1 cellular context compared by ENCODE assay signal in the genomic region with DNA sequence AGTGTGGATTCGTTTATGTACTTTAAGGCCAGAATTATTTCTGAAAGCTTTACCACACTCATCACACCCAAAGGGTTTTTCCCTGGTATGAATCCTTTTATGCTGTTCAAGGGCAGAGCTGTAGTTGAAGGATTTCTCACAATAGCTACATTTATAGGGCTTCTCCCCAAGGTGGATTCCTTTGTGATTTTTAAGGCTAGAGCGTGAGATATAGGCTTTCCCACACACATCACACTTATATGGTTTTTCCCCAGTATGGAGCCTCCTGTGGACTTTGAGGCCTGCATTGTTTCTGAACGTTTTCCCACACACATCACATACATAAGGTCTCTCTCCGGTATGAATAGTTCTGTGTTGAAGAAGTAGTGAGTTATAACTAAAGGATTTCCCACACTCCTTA.
TF ChIP-seq lines count a peak whose summit lies in the region.

No MANE protein-coding gene starts in this region.

TF ChIP-seq in K562, 482 proteins besides CTCF, POLR2A, EP300 and RAD21:
- TF ChIP-seq ZNF75A (CRISPR knock-in tag; IDR thresholded peaks at IDR 0.05) (peak; percentile 95), ZNF830 (CRISPR knock-in tag; IDR thresholded peaks at IDR 0.05) (no peak), HOMEZ (CRISPR knock-in tag; IDR thresholded peaks at IDR 0.05) (no peak), CTBP1 (IDR thresholded peaks at IDR 0.05; ENCODE audit: borderline replicate concordance) (no peak)
- TF ChIP-seq, protein P1, sequence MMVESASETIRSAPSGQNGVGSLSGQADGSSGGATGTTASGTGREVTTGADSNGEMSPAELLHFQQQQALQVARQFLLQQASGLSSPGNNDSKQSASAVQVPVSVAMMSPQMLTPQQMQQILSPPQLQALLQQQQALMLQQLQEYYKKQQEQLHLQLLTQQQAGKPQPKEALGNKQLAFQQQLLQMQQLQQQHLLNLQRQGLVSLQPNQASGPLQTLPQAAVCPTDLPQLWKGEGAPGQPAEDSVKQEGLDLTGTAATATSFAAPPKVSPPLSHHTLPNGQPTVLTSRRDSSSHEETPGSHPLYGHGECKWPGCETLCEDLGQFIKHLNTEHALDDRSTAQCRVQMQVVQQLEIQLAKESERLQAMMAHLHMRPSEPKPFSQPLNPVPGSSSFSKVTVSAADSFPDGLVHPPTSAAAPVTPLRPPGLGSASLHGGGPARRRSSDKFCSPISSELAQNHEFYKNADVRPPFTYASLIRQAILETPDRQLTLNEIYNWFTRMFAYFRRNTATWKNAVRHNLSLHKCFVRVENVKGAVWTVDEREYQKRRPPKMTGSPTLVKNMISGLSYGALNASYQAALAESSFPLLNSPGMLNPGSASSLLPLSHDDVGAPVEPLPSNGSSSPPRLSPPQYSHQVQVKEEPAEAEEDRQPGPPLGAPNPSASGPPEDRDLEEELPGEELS (CRISPR knock-in tag; IDR thresholded peaks at IDR 0.05; ENCODE audit: borderline replicate concordance) = no peak
